Comparison of ENCODE assay signal across 10 cellular contexts in genomic region chr5:127833999-127834953, GRCh38.
DNase-seq lines count a peak whose midpoint lies in the region; ATAC-seq lines count a peak whose summit lies in the region.
"Had no signal": no experiment of that assay in that cellular context is flagged by ENCODE, and none has a peak within 500 bp of the region (broad histone marks: within the 10 kb centered on the region; RNA-seq: fewer than 3 reads in every experiment).

No MANE protein-coding gene starts in this region.

- peak; percentile 70 for ATAC-seq in HG02981 (IDR thresholded peaks at IDR 0.05; ENCODE audit: unreplicated experiment)
- ATAC-seq in HG02642 (IDR thresholded peaks at IDR 0.05; ENCODE audit: poor library complexity, unreplicated experiment) = no peak

- DNase-seq in NCI-H2171 treated with DMSO at 0.1 percent for 48 hours (lab: John Stamatoyannopoulos, UW) (peak; percentile 37), NCI-H2171 (lab: John Stamatoyannopoulos, UW) (no peak), SHP77 (lab: John Stamatoyannopoulos, UW) (peak; percentile 35 to 48), pons (ENCODE audit: low spot score) (peak; percentile 62), UCSD-AML1 (lab: John Stamatoyannopoulos, UW; ENCODE audit: unreplicated experiment) (no peak), NCI-H2081 treated with DMSO at 0.1 percent for 48 hours (lab: John Stamatoyannopoulos, UW) (no peak)
- DNase-seq: activated B cell treated with CpG ODN at 0.5 μM for 24 hours, NCI-H1436 treated with DMSO at 0.1 percent for 48 hours had no signal

Comparison
In these comparisons a context has a peak if more than half of its experiments do, and no peak if none do; other contexts are left out.
1. DNase-seq: peak in NCI-H2171 treated with DMSO at 0.1 percent for 48 hours (single experiment), SHP77 (2 of 2) and pons (single experiment); none in NCI-H2171 (single experiment), UCSD-AML1 (single experiment) and NCI-H2081 treated with DMSO at 0.1 percent for 48 hours (single experiment).